In the genomic region with DNA sequence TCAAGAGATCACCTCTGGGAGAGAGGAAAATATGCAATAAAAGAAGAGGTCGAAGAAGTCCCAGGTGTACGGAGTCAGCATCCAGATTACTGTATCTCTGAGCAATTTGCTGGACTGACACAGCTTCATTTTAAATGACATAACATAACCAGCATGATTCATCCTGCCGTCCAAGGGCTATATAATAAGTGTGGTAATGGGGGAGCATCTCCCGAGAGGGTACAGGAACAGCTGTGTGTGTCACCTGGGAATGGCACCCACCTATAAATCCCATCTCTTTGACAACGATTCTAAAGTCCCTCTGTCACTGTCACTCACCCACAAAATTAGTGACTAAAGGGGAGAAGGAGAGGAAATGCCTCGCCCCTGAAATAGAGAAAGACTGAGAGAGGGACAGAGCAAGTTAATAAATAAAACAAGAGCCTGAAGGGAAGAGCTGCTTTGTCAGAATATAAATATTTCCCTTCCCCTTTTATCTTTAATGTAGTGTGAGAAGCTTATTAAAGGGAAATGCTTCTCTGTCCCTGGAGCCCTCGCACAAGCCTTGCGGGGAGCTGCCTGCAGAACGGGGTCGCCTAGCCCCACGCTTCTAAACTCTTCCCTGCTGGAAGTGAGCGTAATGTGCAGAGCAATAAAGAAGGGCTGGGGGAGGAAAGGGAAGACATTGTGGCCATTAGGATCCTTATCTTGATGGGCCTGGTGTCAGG, we compare ENCODE assay signal across 18 cellular contexts. TPM values are rescaled to one million over a fixed set of nuclear protein-coding genes. Genes with fewer than 3 reads are reported as not detected.
DNase-seq lines count a peak whose midpoint lies in the region; ATAC-seq and TF ChIP-seq lines count a peak whose summit lies in the region.
"Had no signal": no experiment of that assay in that cellular context is flagged by ENCODE, and none has a peak within 500 bp of the region (broad histone marks: within the 10 kb centered on the region; RNA-seq: fewer than 3 reads in every experiment).

No MANE protein-coding gene starts in this region.

- no peak overlapping the region for H3K27ac ChIP-seq in A673 (ENCODE audit: low read depth, low read length, poor library complexity, severe bottlenecking)
- H3K27ac ChIP-seq in IMR-90 (ENCODE audit: insufficient read depth, low read length), result no peak overlapping the region
- peak overlapping the region; percentile 38 for H3K27ac ChIP-seq in VCaP
- H3K27ac ChIP-seq in mesenchymal stem cell (ENCODE audit: low read length, poor library complexity, severe bottlenecking), result no peak overlapping the region

- no peak overlapping the region for H2BK5ac ChIP-seq in IMR-90 (ENCODE audit: low read depth, low read length, poor library complexity, severe bottlenecking)
- no peak overlapping the region for H2BK5ac ChIP-seq in mesenchymal stem cell (ENCODE audit: low read depth, low read length, poor library complexity, severe bottlenecking)

- intact Hi-C loops in A673 (cut with micrococcal nuclease; ENCODE audit: unreplicated experiment), result loop anchor here (5.0 kb wide), 1 partner anchor 82 kb away; no protein-coding TSS in a partner anchor
- intact Hi-C loops in IMR-90 (cut with micrococcal nuclease), result no loop called here

- H3K18ac ChIP-seq in IMR-90 (ENCODE audit: low read depth, low read length), result no peak overlapping the region
- H3K18ac ChIP-seq in mesenchymal stem cell (ENCODE audit: low read depth in 1 of 2, low read length in 2 of 2), result no peak overlapping the region

- peaks cover 3% of the 10 kb centered on the region; the same call in 1 of the 2 replicates for H3K9me1 ChIP-seq in IMR-90 (ENCODE audit: insufficient read depth, low read length)

- dilution Hi-C loops in IMR-90 (cut with HindIII; ENCODE audit: low sequenced_read_pairs, unreplicated experiment), result no loop called here

- H3K56ac ChIP-seq in IMR-90 (ENCODE audit: extremely low read depth, insufficient read depth, low read length), result no peak overlapping the region

- BruUV-seq in A673 (replicated peaks; lab: Mats Ljungman, UMichigan) (no TSS peak), IMR-90 (replicated peaks; lab: Mats Ljungman, UMichigan) (no TSS peak)

- POLR2A ChIA-PET in A673 (lab: Charles Lee; ENCODE audit: low non-redundant PET), result no interaction called here
- POLR2A ChIA-PET in IMR-90 (lab: Charles Lee; ENCODE audit: unreplicated experiment), result no interaction called here

- no peaks in the 10 kb centered on the region for H3K9me3 ChIP-seq in A673 (ENCODE audit: low read depth, low read length, poor library complexity, severe bottlenecking)
- H3K9me3 ChIP-seq in IMR-90 (ENCODE audit: control insufficient read depth, insufficient read depth, low read length), result no peaks in the 10 kb centered on the region
- H3K9me3 ChIP-seq in mesenchymal stem cell (ENCODE audit: control insufficient read depth, low read length), result no peaks in the 10 kb centered on the region
- no peaks in the 10 kb centered on the region for H3K9me3 ChIP-seq in MG63

- no peak overlapping the region for H4K5ac ChIP-seq in IMR-90 (ENCODE audit: low read depth, low read length)

- H3K9ac ChIP-seq in IMR-90 (ENCODE audit: low read depth, low read length) (no peak overlapping the region), mesenchymal stem cell (ENCODE audit: low read length) (no peak overlapping the region)

- H2BK12ac ChIP-seq in mesenchymal stem cell (ENCODE audit: low read length in 2 of 2), result no peak overlapping the region

- H2AK9ac ChIP-seq in IMR-90 (replicated peaks; ENCODE audit: low read depth, low read length, poor library complexity), result peak overlapping the region; percentile 48

- TF ChIP-seq POLR2A in IMR-90 (IDR thresholded peaks at IDR 0.05; ENCODE audit: low read depth, low read length), result no peak

- in situ Hi-C loops in IMR-90 (cut with MboI; ENCODE audit: low sequenced_read_pairs), result no loop called here

- H3K79me1 ChIP-seq in IMR-90 (ENCODE audit: low read depth in 1 of 2, low read length in 2 of 2) (no peaks in the 10 kb centered on the region), mesenchymal stem cell (replicated peaks; ENCODE audit: low read length, poor library complexity, severe bottlenecking) (no peaks in the 10 kb centered on the region)

- no peak overlapping the region; the same call in 1 of the 2 replicates for H3K14ac ChIP-seq in IMR-90 (replicated peaks; ENCODE audit: low read depth, low read length)
- no peak overlapping the region for H3K14ac ChIP-seq in mesenchymal stem cell (ENCODE audit: low read length in 2 of 2)

- H2BK15ac ChIP-seq in IMR-90 (ENCODE audit: low read depth, low read length) (no peak overlapping the region), mesenchymal stem cell (ENCODE audit: low read depth, poor library complexity, severe bottlenecking) (no peak overlapping the region)

- TF ChIP-seq RAD21 in IMR-90 (IDR thresholded peaks at IDR 0.05; ENCODE audit: low read length), result no peak

- H4K20me1 ChIP-seq in IMR-90 (ENCODE audit: insufficient read depth, low read length), result no peaks in the 10 kb centered on the region

- H3K4me2 ChIP-seq in IMR-90 (ENCODE audit: low read depth, low read length) (peak overlapping the region; percentile 53), mesenchymal stem cell (ENCODE audit: low read length, poor library complexity, severe bottlenecking) (peak overlapping the region; percentile 46)

- TF ChIP-seq CTCF in A673 (conservative IDR thresholded peaks at IDR 0.05; ENCODE audit: low read depth, low read length), result no peak
- TF ChIP-seq CTCF in IMR-90 (conservative IDR thresholded peaks at IDR 0.05; ENCODE audit: low read depth, low read length), result no peak
- TF ChIP-seq CTCF in VCaP (conservative IDR thresholded peaks at IDR 0.05), result no peak

- no peak overlapping the region for H2BK120ac ChIP-seq in IMR-90 (ENCODE audit: low read depth, low read length)
- no peak overlapping the region for H2BK120ac ChIP-seq in mesenchymal stem cell (ENCODE audit: low read depth, low read length)

- H4K8ac ChIP-seq in IMR-90 (ENCODE audit: low read depth in 2 of 2, low read length in 2 of 2), result peak overlapping the region in 1 of 2 experiments; percentile 45; a peak in 1 of 4 replicates
- H4K8ac ChIP-seq in mesenchymal stem cell (ENCODE audit: low read length), result peak overlapping the region; percentile 52

- no peak overlapping the region; the same call in 1 of the 2 replicates for H3K4ac ChIP-seq in IMR-90 (ENCODE audit: low read depth, low read length)
- no peak overlapping the region for H3K4ac ChIP-seq in mesenchymal stem cell (ENCODE audit: low read depth in 1 of 2, low read length in 2 of 2)

- peak overlapping the region; percentile 69 for H2AFZ ChIP-seq in IMR-90 (replicated peaks; ENCODE audit: low read length, poor library complexity)
- H2AFZ ChIP-seq in mesenchymal stem cell (ENCODE audit: low read depth, low read length), result no peak overlapping the region

- H3K36me3 ChIP-seq in A673 (ENCODE audit: insufficient read depth, low read length, poor library complexity, severe bottlenecking) (no peaks in the 10 kb centered on the region), IMR-90 (ENCODE audit: control insufficient read depth, insufficient read depth, low read length) (no peaks in the 10 kb centered on the region), mesenchymal stem cell (ENCODE audit: control insufficient read depth in 1 of 2, insufficient read depth in 2 of 2, low read depth in 1 of 2, low read length in 2 of 2) (no peaks in the 10 kb centered on the region), MG63 (no peaks in the 10 kb centered on the region)

- H3K27me3 ChIP-seq in A673 (replicated peaks; ENCODE audit: insufficient read depth, low read depth, low read length, poor library complexity) (no peaks in the 10 kb centered on the region), IMR-90 (ENCODE audit: control insufficient read depth, insufficient read depth, low read length) (no peaks in the 10 kb centered on the region), mesenchymal stem cell (ENCODE audit: control insufficient read depth in 1 of 2, insufficient read depth in 1 of 2, low read length in 2 of 2) (peaks cover 0 to 48% of the 10 kb centered on the region in 2 experiments), MG63 (no peaks in the 10 kb centered on the region)

- H3K4me3 ChIP-seq in A673 (ENCODE audit: low read depth, low read length, poor library complexity, severe bottlenecking), result no peak overlapping the region
- no peak overlapping the region for H3K4me3 ChIP-seq in IMR-90 (ENCODE audit: insufficient read depth, low read depth, low read length)
- no peak overlapping the region for H3K4me3 ChIP-seq in mesenchymal stem cell (ENCODE audit: insufficient read depth in 1 of 2, low read depth in 1 of 2, low read length in 2 of 2)
- no peak overlapping the region for H3K4me3 ChIP-seq in MG63

- H3K23ac ChIP-seq in IMR-90 (ENCODE audit: low read depth, low read length), result no peak overlapping the region
- H3K23ac ChIP-seq in mesenchymal stem cell (ENCODE audit: low read length in 2 of 2), result no peak overlapping the region

- WGBS in IMR-90 (ENCODE audit: extremely low coverage in 2 of 2, insufficient read length in 1 of 2), 2 experiments, result no CpG with 5 or more reads among the region's 12 CpGs
- 16% methylated on average over 6 of the region's 12 CpGs for WGBS in mesenchymal stem cell

- CTCF ChIA-PET in A673 (lab: Charles Lee) (interaction anchor here (0.6 kb wide), 1 partner anchor 178 kb away, joined by 3 read pairs; no protein-coding TSS in a partner anchor), IMR-90 (lab: Yijun Ruan, JAX) (interaction anchor here (1.3 kb wide), 1 partner anchor 10 kb away, joined by 3 read pairs; no protein-coding TSS in a partner anchor)

- ATAC-seq in IMR-90 (ENCODE audit: low read depth), result peak; percentile 48
- ATAC-seq: activated CD4-positive, CD25-positive, alpha-beta regulatory T cell treated with anti-CD3 and anti-CD28 coated beads, Interleukin-2, amount 50 U/mL, for 24 hours; CD8-positive, alpha-beta T cell; effector memory CD8-positive, alpha-beta T cell had no signal

- H3K4me1 ChIP-seq in A673 (ENCODE audit: insufficient read depth, low read length, poor library complexity, severe bottlenecking) (peaks cover 11% of the 10 kb centered on the region), IMR-90 (ENCODE audit: control insufficient read depth, insufficient read depth, low read length) (peaks cover 2% of the 10 kb centered on the region; the same call in 1 of the 2 replicates), mesenchymal stem cell (ENCODE audit: control insufficient read depth, insufficient read depth, low read depth, low read length) (peaks cover 2% of the 10 kb centered on the region)

- DNase-seq in A673 (ENCODE audit: low spot score) (peak; percentile 60), IMR-90 (peak; percentile 39), mesenchymal stem cell (peak; percentile 24), AML-193 (lab: John Stamatoyannopoulos, UW) (no peak), MG63 (no peak), SW 1271 (lab: John Stamatoyannopoulos, UW) (no peak), AG20443 (ENCODE audit: low spot score) (no peak)
- DNase-seq: ACHN; CD8-positive, alpha-beta T cell; central memory CD4-positive, alpha-beta T cell; effector memory CD8-positive, alpha-beta T cell; hippocampal formation; Karpas-422 had no signal

- peak overlapping the region; percentile 12; the same call in 1 of the 2 replicates for H4K91ac ChIP-seq in IMR-90 (ENCODE audit: insufficient read depth, low read depth, low read length)
- H4K91ac ChIP-seq in mesenchymal stem cell (ENCODE audit: low read length), result no peak overlapping the region

- peak overlapping the region; percentile 60 for H2AK5ac ChIP-seq in IMR-90 (ENCODE audit: low read depth, low read length)
- no peak overlapping the region for H2AK5ac ChIP-seq in mesenchymal stem cell (ENCODE audit: low read length, severe bottlenecking)

- H2BK20ac ChIP-seq in IMR-90 (ENCODE audit: low read depth, low read length), result no peak overlapping the region

RNA-seq across cellular contexts. Expression of gene FZD7, which starts 19.2 kb away (rescaled TPM):
- total RNA-seq in A673 (2021), result 14.1 and 15.1 TPM in 2 replicates
- total RNA-seq in IMR-90 (2012; rRNA removed), result 62.4 and 81.1 TPM in 2 replicates
- polyA plus RNA-seq in IMR-90 (2012; rRNA removed), result 87.9 and 90.9 TPM in 2 replicates
- 34.4 and 91.8 TPM in 2 replicates for polyA plus RNA-seq in IMR-90 (2012; cell fraction: cytosol; rRNA removed)
- polyA plus RNA-seq in IMR-90 (2012; cell fraction: nucleus; rRNA removed; ENCODE audit: low replicate concordance), result 21.3 and 47.0 TPM in 2 replicates
- polyA plus RNA-seq in mesenchymal stem cell (2013, experiment 1 of 2), result 25.4 TPM
- 27.1 TPM for polyA plus RNA-seq in mesenchymal stem cell (2013, experiment 2 of 2)
- total RNA-seq in MG63 (2014; rRNA removed; shearing (Covaris generic); ENCODE audit: low replicate concordance), result 15.6 and 23.6 TPM in 2 replicates

RNA-seq across cellular contexts. Expression of gene KIAA2012, which starts 58.6 kb away (rescaled TPM):
- total RNA-seq in A673 (2021) (0.13 TPM in 1 of 2 replicates, not detected in the other), IMR-90 (2012; rRNA removed) (under 0.01 TPM in 2 replicates)
- polyA plus RNA-seq in IMR-90 (2012; rRNA removed), result 0.04 and 0.09 TPM in 2 replicates
- polyA plus RNA-seq in IMR-90 (2012; cell fraction: cytosol; rRNA removed), result 0.04 and 0.05 TPM in 2 replicates
- polyA plus RNA-seq in IMR-90 (2012; cell fraction: nucleus; rRNA removed; ENCODE audit: low replicate concordance), result 0.61 and 1.0 TPM in 2 replicates
- 0.07 TPM for polyA plus RNA-seq in mesenchymal stem cell (2013, experiment 1 of 2)
- 0.04 TPM for polyA plus RNA-seq in mesenchymal stem cell (2013, experiment 2 of 2)
- total RNA-seq in MG63 (2014; rRNA removed; shearing (Covaris generic); ENCODE audit: low replicate concordance), result not detected in 2 replicates
- total RNA-seq: CD8-positive, alpha-beta T cell; mucosa of gallbladder; osteocyte; T-helper 1 cell treated with Interleukin-12 subunit alpha and Interleukin-12 subunit beta and Interleukin-4 antibody, amounts not matched to agents 30 ng/mL and 1 ng/mL, for 36 hours had no signal

Comparison
In these comparisons a context has a peak if more than half of its experiments do, and no peak if none do; other contexts are left out.
1. DNase-seq: peak in A673 (single experiment), IMR-90 (single experiment) and mesenchymal stem cell (single experiment); none in AML-193 (0 of 2), MG63 (single experiment), SW 1271 (0 of 2) and AG20443 (single experiment).